ENCODE assay signal across 1 cellular context in genomic region chr19:4061178-4061682, GRCh38.
TF ChIP-seq lines count a peak whose summit lies in the region.

No MANE protein-coding gene starts in this region.

TF ChIP-seq in HepG2, 621 proteins besides CTCF, POLR2A, EP300 and RAD21 (continued from another document and continues in another):
- no peak for TF ChIP-seq BRCA1 (CRISPR knock-in tag; IDR thresholded peaks at IDR 0.05)
- TF ChIP-seq ZNF720 (CRISPR knock-in tag; IDR thresholded peaks at IDR 0.05) = no peak
- TF ChIP-seq ZFP37 (CRISPR knock-in tag; IDR thresholded peaks at IDR 0.05; ENCODE audit: borderline replicate concordance) = no peak
- no peak for TF ChIP-seq ARNTL (CRISPR knock-in tag; IDR thresholded peaks at IDR 0.05)
- 0 out of 2 replicates have a peak, but pooled peaks have one; percentile 5 for TF ChIP-seq ZNF740 (CRISPR knock-in tag; IDR thresholded peaks at IDR 0.05)
- TF ChIP-seq TBP (CRISPR knock-in tag; IDR thresholded peaks at IDR 0.05) = no peak
- peak; percentile 33; the same call in 1 of the 2 replicates for TF ChIP-seq HDAC2 (CRISPR knock-in tag; IDR thresholded peaks at IDR 0.05)
- TF ChIP-seq RFXANK (CRISPR knock-in tag; IDR thresholded peaks at IDR 0.05) = no peak
- TF ChIP-seq, protein P1, sequence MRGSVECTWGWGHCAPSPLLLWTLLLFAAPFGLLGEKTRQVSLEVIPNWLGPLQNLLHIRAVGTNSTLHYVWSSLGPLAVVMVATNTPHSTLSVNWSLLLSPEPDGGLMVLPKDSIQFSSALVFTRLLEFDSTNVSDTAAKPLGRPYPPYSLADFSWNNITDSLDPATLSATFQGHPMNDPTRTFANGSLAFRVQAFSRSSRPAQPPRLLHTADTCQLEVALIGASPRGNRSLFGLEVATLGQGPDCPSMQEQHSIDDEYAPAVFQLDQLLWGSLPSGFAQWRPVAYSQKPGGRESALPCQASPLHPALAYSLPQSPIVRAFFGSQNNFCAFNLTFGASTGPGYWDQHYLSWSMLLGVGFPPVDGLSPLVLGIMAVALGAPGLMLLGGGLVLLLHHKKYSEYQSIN (CRISPR knock-in tag; IDR thresholded peaks at IDR 0.05; ENCODE audit: borderline replicate concordance) = no peak
- TF ChIP-seq HNF4A (CRISPR knock-in tag; IDR thresholded peaks at IDR 0.05) = peak; percentile 24; the same call in 1 of the 2 replicates
- TF ChIP-seq MED1 (CRISPR knock-in tag; IDR thresholded peaks at IDR 0.05) = peak; percentile 38; the same call in 1 of the 2 replicates
- TF ChIP-seq DR1 (CRISPR knock-in tag; IDR thresholded peaks at IDR 0.05) = peak; percentile 42; the same call in 1 of the 2 replicates
- peak; percentile 65; the same call in 1 of the 2 replicates for TF ChIP-seq ERF (CRISPR knock-in tag; IDR thresholded peaks at IDR 0.05)
- TF ChIP-seq, protein P2, sequence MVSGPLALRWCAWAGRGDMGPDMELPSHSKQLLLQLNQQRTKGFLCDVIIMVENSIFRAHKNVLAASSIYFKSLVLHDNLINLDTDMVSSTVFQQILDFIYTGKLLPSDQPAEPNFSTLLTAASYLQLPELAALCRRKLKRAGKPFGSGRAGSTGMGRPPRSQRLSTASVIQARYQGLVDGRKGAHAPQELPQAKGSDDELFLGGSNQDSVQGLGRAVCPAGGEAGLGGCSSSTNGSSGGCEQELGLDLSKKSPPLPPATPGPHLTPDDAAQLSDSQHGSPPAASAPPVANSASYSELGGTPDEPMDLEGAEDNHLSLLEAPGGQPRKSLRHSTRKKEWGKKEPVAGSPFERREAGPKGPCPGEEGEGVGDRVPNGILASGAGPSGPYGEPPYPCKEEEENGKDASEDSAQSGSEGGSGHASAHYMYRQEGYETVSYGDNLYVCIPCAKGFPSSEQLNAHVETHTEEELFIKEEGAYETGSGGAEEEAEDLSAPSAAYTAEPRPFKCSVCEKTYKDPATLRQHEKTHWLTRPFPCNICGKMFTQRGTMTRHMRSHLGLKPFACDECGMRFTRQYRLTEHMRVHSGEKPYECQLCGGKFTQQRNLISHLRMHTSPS (CRISPR knock-in tag; IDR thresholded peaks at IDR 0.05; ENCODE audit: low read depth) = peak; percentile 92
- TF ChIP-seq THAP11 (CRISPR knock-in tag; IDR thresholded peaks at IDR 0.05) = peak; percentile 17; the same call in 1 of the 2 replicates
- TF ChIP-seq HNRNPK (IDR thresholded peaks at IDR 0.05; ENCODE audit: low read depth, low read length, poor library complexity, severe bottlenecking) = peak; percentile 10
- TF ChIP-seq AFF4 (CRISPR knock-in tag; IDR thresholded peaks at IDR 0.05) = no peak
- no peak for TF ChIP-seq ZNF446 (CRISPR knock-in tag; IDR thresholded peaks at IDR 0.05)
- 0 out of 2 replicates have a peak, but pooled peaks have one; percentile 27 for TF ChIP-seq POLR2AphosphoS5 (IDR thresholded peaks at IDR 0.05; ENCODE audit: low read depth, low read length)
- TF ChIP-seq HNRNPUL1 (IDR thresholded peaks at IDR 0.05; ENCODE audit: low read depth, low read length) = no peak
- TF ChIP-seq FOSL2 (CRISPR knock-in tag; IDR thresholded peaks at IDR 0.05) = peak; percentile 48; the same call in 1 of the 2 replicates
- TF ChIP-seq TCF12 (IDR thresholded peaks at IDR 0.05) = no peak
- TF ChIP-seq TCF12 (CRISPR knock-in tag; IDR thresholded peaks at IDR 0.05) = peak; percentile 68; the same call in 1 of the 2 replicates
- peak; percentile 71 for TF ChIP-seq RARA (CRISPR knock-in tag; IDR thresholded peaks at IDR 0.05)
- no peak for TF ChIP-seq IRX3 (CRISPR knock-in tag; IDR thresholded peaks at IDR 0.05; ENCODE audit: borderline replicate concordance, low read depth)
- no peak for TF ChIP-seq NONO (IDR thresholded peaks at IDR 0.05)
- TF ChIP-seq NONO (CRISPR knock-in tag; conservative IDR thresholded peaks at IDR 0.05) = no peak; the same call in 1 of the 2 replicates
- no peak for TF ChIP-seq RERE (CRISPR knock-in tag; IDR thresholded peaks at IDR 0.05; ENCODE audit: low read depth)
- TF ChIP-seq WIZ (CRISPR knock-in tag; IDR thresholded peaks at IDR 0.05) = no peak
- peak; percentile 57; the same call in 1 of the 2 replicates for TF ChIP-seq THRA (CRISPR knock-in tag; IDR thresholded peaks at IDR 0.05; ENCODE audit: borderline replicate concordance)
- TF ChIP-seq HMG20B (CRISPR knock-in tag; conservative IDR thresholded peaks at IDR 0.05) = no peak
- no peak for TF ChIP-seq ZNF562 (CRISPR knock-in tag; IDR thresholded peaks at IDR 0.05; ENCODE audit: borderline replicate concordance)
- TF ChIP-seq, protein P3, sequence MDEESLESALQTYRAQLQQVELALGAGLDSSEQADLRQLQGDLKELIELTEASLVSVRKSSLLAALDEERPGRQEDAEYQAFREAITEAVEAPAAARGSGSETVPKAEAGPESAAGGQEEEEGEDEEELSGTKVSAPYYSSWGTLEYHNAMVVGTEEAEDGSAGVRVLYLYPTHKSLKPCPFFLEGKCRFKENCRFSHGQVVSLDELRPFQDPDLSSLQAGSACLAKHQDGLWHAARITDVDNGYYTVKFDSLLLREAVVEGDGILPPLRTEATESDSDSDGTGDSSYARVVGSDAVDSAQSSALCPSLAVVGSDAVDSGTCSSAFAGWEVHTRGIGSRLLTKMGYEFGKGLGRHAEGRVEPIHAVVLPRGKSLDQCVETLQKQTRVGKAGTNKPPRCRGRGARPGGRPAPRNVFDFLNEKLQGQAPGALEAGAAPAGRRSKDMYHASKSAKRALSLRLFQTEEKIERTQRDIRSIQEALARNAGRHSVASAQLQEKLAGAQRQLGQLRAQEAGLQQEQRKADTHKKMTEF (CRISPR knock-in tag; IDR thresholded peaks at IDR 0.05) = peak; percentile 54; the same call in 1 of the 2 replicates
- TF ChIP-seq EHMT2 (IDR thresholded peaks at IDR 0.05; ENCODE audit: borderline replicate concordance, low read depth, low read length) = no peak
- no peak for TF ChIP-seq GATAD2A (CRISPR knock-in tag; IDR thresholded peaks at IDR 0.05)
- TF ChIP-seq MED13 (CRISPR knock-in tag; IDR thresholded peaks at IDR 0.05) = no peak
- peak; percentile 11; the same call in 1 of the 2 replicates for TF ChIP-seq KDM6A (CRISPR knock-in tag; IDR thresholded peaks at IDR 0.05; ENCODE audit: low read depth)
- no peak for TF ChIP-seq PLRG1 (conservative IDR thresholded peaks at IDR 0.05)
- TF ChIP-seq ZNF792 (CRISPR knock-in tag; IDR thresholded peaks at IDR 0.05) = no peak
- TF ChIP-seq ZNF12 (CRISPR knock-in tag; IDR thresholded peaks at IDR 0.05) = no peak
- TF ChIP-seq ZNF558 (CRISPR knock-in tag; IDR thresholded peaks at IDR 0.05; ENCODE audit: borderline replicate concordance) = 0 out of 2 replicates have a peak, but pooled peaks have one; percentile 66
- peak; percentile 85 for TF ChIP-seq RBFOX2 (IDR thresholded peaks at IDR 0.05; ENCODE audit: low read depth, low read length)
- no peak for TF ChIP-seq ZNF484 (CRISPR knock-in tag; IDR thresholded peaks at IDR 0.05; ENCODE audit: borderline replicate concordance, low read depth)
- no peak for TF ChIP-seq NCOA2 (CRISPR knock-in tag; IDR thresholded peaks at IDR 0.05)
- TF ChIP-seq ZNF709 (CRISPR knock-in tag; IDR thresholded peaks at IDR 0.05) = no peak
- peak; percentile 46; the same call in 1 of the 2 replicates for TF ChIP-seq BCL6 (CRISPR knock-in tag; IDR thresholded peaks at IDR 0.05)
- no peak for TF ChIP-seq PHF5A (CRISPR knock-in tag; IDR thresholded peaks at IDR 0.05; ENCODE audit: low read depth, unreplicated experiment)
- TF ChIP-seq, protein P4, sequence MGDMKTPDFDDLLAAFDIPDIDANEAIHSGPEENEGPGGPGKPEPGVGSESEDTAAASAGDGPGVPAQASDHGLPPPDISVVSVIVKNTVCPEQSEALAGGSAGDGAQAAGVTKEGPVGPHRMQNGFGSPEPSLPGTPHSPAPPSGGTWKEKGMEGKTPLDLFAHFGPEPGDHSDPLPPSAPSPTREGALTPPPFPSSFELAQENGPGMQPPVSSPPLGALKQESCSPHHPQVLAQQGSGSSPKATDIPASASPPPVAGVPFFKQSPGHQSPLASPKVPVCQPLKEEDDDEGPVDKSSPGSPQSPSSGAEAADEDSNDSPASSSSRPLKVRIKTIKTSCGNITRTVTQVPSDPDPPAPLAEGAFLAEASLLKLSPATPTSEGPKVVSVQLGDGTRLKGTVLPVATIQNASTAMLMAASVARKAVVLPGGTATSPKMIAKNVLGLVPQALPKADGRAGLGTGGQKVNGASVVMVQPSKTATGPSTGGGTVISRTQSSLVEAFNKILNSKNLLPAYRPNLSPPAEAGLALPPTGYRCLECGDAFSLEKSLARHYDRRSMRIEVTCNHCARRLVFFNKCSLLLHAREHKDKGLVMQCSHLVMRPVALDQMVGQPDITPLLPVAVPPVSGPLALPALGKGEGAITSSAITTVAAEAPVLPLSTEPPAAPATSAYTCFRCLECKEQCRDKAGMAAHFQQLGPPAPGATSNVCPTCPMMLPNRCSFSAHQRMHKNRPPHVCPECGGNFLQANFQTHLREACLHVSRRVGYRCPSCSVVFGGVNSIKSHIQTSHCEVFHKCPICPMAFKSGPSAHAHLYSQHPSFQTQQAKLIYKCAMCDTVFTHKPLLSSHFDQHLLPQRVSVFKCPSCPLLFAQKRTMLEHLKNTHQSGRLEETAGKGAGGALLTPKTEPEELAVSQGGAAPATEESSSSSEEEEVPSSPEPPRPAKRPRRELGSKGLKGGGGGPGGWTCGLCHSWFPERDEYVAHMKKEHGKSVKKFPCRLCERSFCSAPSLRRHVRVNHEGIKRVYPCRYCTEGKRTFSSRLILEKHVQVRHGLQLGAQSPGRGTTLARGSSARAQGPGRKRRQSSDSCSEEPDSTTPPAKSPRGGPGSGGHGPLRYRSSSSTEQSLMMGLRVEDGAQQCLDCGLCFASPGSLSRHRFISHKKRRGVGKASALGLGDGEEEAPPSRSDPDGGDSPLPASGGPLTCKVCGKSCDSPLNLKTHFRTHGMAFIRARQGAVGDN (CRISPR knock-in tag; IDR thresholded peaks at IDR 0.05) = peak; percentile 76
- TF ChIP-seq CENPX (CRISPR knock-in tag; IDR thresholded peaks at IDR 0.05) = no peak
